ENCODE assay signal across 13 cellular contexts in the genomic region with DNA sequence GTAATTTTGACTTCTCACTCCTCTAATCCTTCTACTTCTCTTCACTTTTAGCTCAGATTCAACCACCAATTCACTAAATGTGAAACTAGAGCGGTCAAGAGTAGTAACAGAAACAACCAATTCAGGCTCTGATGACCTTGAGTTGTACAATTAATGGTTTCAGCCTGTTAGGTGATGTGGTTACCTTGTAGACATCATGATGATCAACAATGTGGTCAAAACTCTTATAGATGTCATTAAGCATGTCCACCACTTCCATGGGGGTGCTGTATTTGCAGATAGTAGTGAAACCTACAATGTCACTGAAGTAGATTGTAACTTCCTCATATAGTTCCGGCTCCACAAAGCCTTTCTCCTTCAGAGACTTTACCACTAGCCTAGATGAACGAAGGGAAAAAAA. TPM values are rescaled to one million over a fixed set of nuclear protein-coding genes. Genes with fewer than 3 reads are reported as not detected.
DNase-seq lines count a peak whose midpoint lies in the region; ATAC-seq and TF ChIP-seq lines count a peak whose summit lies in the region.
"Had no signal": no experiment of that assay in that cellular context is flagged by ENCODE, and none has a peak within 500 bp of the region (broad histone marks: within the 10 kb centered on the region; RNA-seq: fewer than 3 reads in every experiment).

No MANE protein-coding gene starts in this region.

- peaks cover 32% of the 10 kb centered on the region for H3K4me1 Mint-ChIP-seq in activated B cell treated with CpG ODN at 0.5 μM for 24 hours
- H3K4me1 Mint-ChIP-seq in nephron progenitor cell, result no peaks in the 10 kb centered on the region
- H3K4me1 Mint-ChIP-seq: stimulated activated naive CD8-positive, alpha-beta T cell treated with anti-CD3 and anti-CD28 coated beads, Interleukin-15, amount 100 ng/mL, for 72 hours had no signal

- H3K9me3 Mint-ChIP-seq in activated B cell treated with CpG ODN at 0.5 μM for 24 hours, result peaks cover 3% of the 10 kb centered on the region
- no peaks in the 10 kb centered on the region for H3K9me3 Mint-ChIP-seq in nephron progenitor cell
- H3K9me3 Mint-ChIP-seq: activated T-cell treated with anti-CD3 and anti-CD28 coated beads, Interleukin-2, amount 50 U/mL, for 4 hours; stimulated activated naive CD8-positive, alpha-beta T cell treated with anti-CD3 and anti-CD28 coated beads, Interleukin-15, amount 100 ng/mL, for 72 hours had no signal

- H3K4me3 Mint-ChIP-seq in activated B cell treated with CpG ODN at 0.5 μM for 24 hours, result peak overlapping the region; percentile 40
- no peak overlapping the region for H3K4me3 Mint-ChIP-seq in nephron progenitor cell
- H3K4me3 Mint-ChIP-seq: activated T-cell treated with anti-CD3 and anti-CD28 coated beads, Interleukin-2, amount 50 U/mL, for 4 hours; stimulated activated naive CD8-positive, alpha-beta T cell treated with anti-CD3 and anti-CD28 coated beads, Interleukin-15, amount 100 ng/mL, for 72 hours had no signal

- ATAC-seq in GM18861 (IDR thresholded peaks at IDR 0.05; ENCODE audit: unreplicated experiment) (peak; percentile 69), GM21619 (IDR thresholded peaks at IDR 0.05; ENCODE audit: unreplicated experiment) (peak; percentile 68), HG03342 (IDR thresholded peaks at IDR 0.05; ENCODE audit: unreplicated experiment) (peak; percentile 79), activated B cell treated with CpG ODN at 0.5 μM for 24 hours (ENCODE audit: low read depth) (peak; percentile 79)
- ATAC-seq: activated T-cell treated with anti-CD3 and anti-CD28 coated beads, Interleukin-2, amount 50 U/mL, for 4 hours; stimulated activated naive CD8-positive, alpha-beta T cell treated with anti-CD3 and anti-CD28 coated beads, Interleukin-15, amount 100 ng/mL, for 72 hours had no signal

- CTCF ChIA-PET in activated B cell treated with CpG ODN at 0.5 μM for 24 hours (lab: Charles Lee), result interaction anchor here (0.5 to 2.5 kb wide), 2 partner anchors 383 to 1251 kb away, joined by 3 to 15 read pairs; no protein-coding TSS in a partner anchor

- no peak for DNase-seq in activated B cell treated with CpG ODN at 0.5 μM for 24 hours
- DNase-seq in NCI-H748 treated with DMSO at 0.1 percent for 48 hours (lab: John Stamatoyannopoulos, UW), result no peak
- no peak for DNase-seq in nephron progenitor cell
- DNase-seq in COLO668 (lab: John Stamatoyannopoulos, UW; ENCODE audit: unreplicated experiment), result no peak
- DNase-seq in H4 (ENCODE audit: low spot score), result no peak
- DNase-seq: activated T-cell treated with anti-CD3 and anti-CD28 coated beads, Interleukin-2, amount 50 U/mL, for 4 hours; DMS79; lower lobe of right lung; NCI-H187; stimulated activated naive CD8-positive, alpha-beta T cell treated with anti-CD3 and anti-CD28 coated beads, Interleukin-15, amount 100 ng/mL, for 72 hours had no signal

- intact Hi-C loops in activated B cell treated with CpG ODN at 0.5 μM for 24 hours (cut with micrococcal nuclease), result loop anchor here (1.0 kb wide), 2 partner anchors 8 to 9 kb away; no protein-coding TSS in a partner anchor

- H3K27me3 Mint-ChIP-seq in activated B cell treated with CpG ODN at 0.5 μM for 24 hours, result no peaks in the 10 kb centered on the region
- H3K27me3 Mint-ChIP-seq in nephron progenitor cell (ENCODE audit: low read depth, poor library complexity), result peaks cover 3% of the 10 kb centered on the region

- POLR2A ChIA-PET in activated B cell treated with CpG ODN at 0.5 μM for 24 hours (lab: Charles Lee), result interaction anchor here (0.5 to 1.7 kb wide), 3 partner anchors 8 to 379 kb away, joined by 3 to 6 read pairs (median 3); a partner anchor contains a TSS

- H3K27ac Mint-ChIP-seq in activated B cell treated with CpG ODN at 0.5 μM for 24 hours (peak overlapping the region; percentile 81), nephron progenitor cell (no peak overlapping the region)
- H3K27ac Mint-ChIP-seq: stimulated activated naive CD8-positive, alpha-beta T cell treated with anti-CD3 and anti-CD28 coated beads, Interleukin-15, amount 100 ng/mL, for 72 hours had no signal

- TF ChIP-seq CTCF in activated B cell treated with CpG ODN at 0.5 μM for 24 hours (IDR thresholded peaks at IDR 0.05) (no peak), nephron progenitor cell (IDR thresholded peaks at IDR 0.05) (no peak)

- H3K36me3 Mint-ChIP-seq in activated B cell treated with CpG ODN at 0.5 μM for 24 hours (ENCODE audit: low read depth) (no peaks in the 10 kb centered on the region), nephron progenitor cell (ENCODE audit: low read depth) (peaks cover 6% of the 10 kb centered on the region)

RNA-seq across cellular contexts. Expression of a gene that starts 54.1 kb away (rescaled TPM):
- 0.33 and 0.56 TPM in 2 replicates for total RNA-seq in activated B cell treated with CpG ODN at 0.5 μM for 24 hours
- not detected in 2 replicates for total RNA-seq in H4 (2014; rRNA removed; shearing (Covaris generic))
